In the genomic region with DNA sequence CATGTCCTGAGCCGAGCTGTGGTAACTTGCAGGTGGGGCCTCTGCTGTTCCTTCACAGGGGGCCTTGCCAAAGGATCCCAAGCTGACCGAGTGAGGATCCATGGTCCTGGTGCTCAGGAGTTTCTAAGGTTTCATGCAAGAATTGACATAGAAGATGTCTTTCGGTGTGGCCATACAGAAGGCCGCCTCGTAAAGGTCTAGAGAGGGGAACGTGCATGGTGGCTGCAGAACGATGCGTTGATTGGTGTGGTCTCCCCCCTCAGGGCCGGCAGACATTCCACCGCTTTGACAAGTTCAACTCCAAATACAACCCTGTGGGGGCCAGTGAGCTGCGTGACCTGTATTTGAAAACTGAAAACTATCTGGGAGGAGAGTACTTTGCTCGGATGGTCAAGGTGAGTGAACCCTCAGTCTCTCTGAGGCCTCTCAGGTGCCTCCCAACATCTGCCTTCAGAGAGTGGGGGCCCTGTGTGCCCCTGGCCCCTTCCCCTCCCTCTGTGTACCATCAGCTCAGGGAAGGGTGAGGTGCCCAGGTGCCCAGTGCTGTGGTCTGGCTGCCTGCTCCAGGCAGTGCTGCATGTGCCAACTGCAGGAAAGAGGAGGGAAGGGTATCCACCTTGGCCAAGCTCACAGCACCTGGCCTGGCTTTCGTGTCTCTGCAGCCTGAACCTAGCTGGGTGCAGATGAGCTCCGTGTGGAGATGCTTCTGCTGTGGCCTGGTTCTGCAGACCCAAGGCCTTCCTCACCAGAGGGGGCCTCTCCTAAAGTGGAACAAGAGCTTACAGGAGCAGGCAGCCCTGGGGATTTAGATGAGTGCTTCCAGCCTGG, we compare ENCODE assay signal across 34 cellular contexts. TPM values are rescaled to one million over a fixed set of nuclear protein-coding genes. Genes with fewer than 3 reads are reported as not detected.
DNase-seq lines count a peak whose midpoint lies in the region; ATAC-seq and TF ChIP-seq lines count a peak whose summit lies in the region.
"Had no signal": no experiment of that assay in that cellular context is flagged by ENCODE, and none has a peak within 500 bp of the region (broad histone marks: within the 10 kb centered on the region; RNA-seq: fewer than 3 reads in every experiment).

No MANE protein-coding gene starts in this region.

- no peak for TF ChIP-seq POLR2A in adrenal gland (IDR thresholded peaks at IDR 0.05)

- ATAC-seq in Right ventricle myocardium inferior (no peak), naive B cell (ENCODE audit: low read depth in 2 of 2) (no peak), GM18868 (IDR thresholded peaks at IDR 0.05; ENCODE audit: unreplicated experiment) (no peak), GM19324 (IDR thresholded peaks at IDR 0.05; ENCODE audit: low FRiP score, unreplicated experiment) (no peak)
- ATAC-seq: A549; activated naive CD4-positive, alpha-beta T cell treated with anti-CD3 and anti-CD28 coated beads, Interleukin-2, amount 50 U/mL, for 72 hours; activated T-helper 17 cell treated with anti-CD3 and anti-CD28 coated beads, Interleukin-2, amount 50 U/mL, for 72 hours; PC-3; psoas muscle; stimulated activated naive CD8-positive, alpha-beta T cell treated with anti-CD3 and anti-CD28 coated beads, Interleukin-15, Interleukin-2, amounts not matched to agents 100 U/mL and 50 U/mL, for 24 hours had no signal

- no peak for TF ChIP-seq CTCF in right atrium auricular region (IDR thresholded peaks at IDR 0.05)
- TF ChIP-seq CTCF in adrenal gland (IDR thresholded peaks at IDR 0.05): no peak
- TF ChIP-seq CTCF in type B pancreatic cell (conservative IDR thresholded peaks at IDR 0.05): no peak

- DNase-seq in right atrium auricular region (ENCODE audit: low spot score) (peak; percentile 21), Right ventricle myocardium inferior (ENCODE audit: missing footprints) (no peak), adrenal gland (peak in 4 of 7 donors; percentile 8 to 37 (median 12)), naive B cell (no peak), type B pancreatic cell (ENCODE audit: extremely low spot score, unreplicated experiment) (peak; percentile 56), NCI-H446 treated with DMSO at 0.1 percent for 48 hours (lab: John Stamatoyannopoulos, UW) (no peak)
- DNase-seq: activated CD4-positive, alpha-beta T cell treated with anti-CD3 and anti-CD28 coated beads, Interleukin-2, amount 50 U/mL, for 1 hour; activated CD4-positive, CD25-positive, alpha-beta regulatory T cell; anterior cingulate cortex; BE2C; CD8-positive, alpha-beta memory T cell; immature natural killer cell; mesenchymal stem cell; MV-4-11; NCI-H1436; NCI-H2081; NCI-H2227 treated with DMSO at 0.1 percent for 48 hours; NCI-H69; occipital lobe; PC-3; psoas muscle; SK-N-SH; stimulated activated CD4-positive, alpha-beta T cell treated with anti-CD3 and anti-CD28 coated beads, Interleukin-4, amount 100 ng/mL, for 4 hours; stimulated activated naive CD8-positive, alpha-beta T cell treated with anti-CD3 and anti-CD28 coated beads, Interleukin-15, Interleukin-2, amounts not matched to agents 100 U/mL and 50 U/mL, for 24 hours had no signal

- H3K4me1 ChIP-seq in right atrium auricular region: peaks cover 0 to 14% of the 10 kb centered on the region in 2 donors
- peaks cover 19 to 21% of the 10 kb centered on the region in 2 donors for H3K4me1 ChIP-seq in adrenal gland (replicated peaks in 1 of 2)
- H3K4me1 ChIP-seq: breast epithelium had no signal

- H3K4me3 Mint-ChIP-seq in naive B cell: no peak overlapping the region
- H3K4me3 Mint-ChIP-seq in type B pancreatic cell: no peak overlapping the region
- H3K4me3 Mint-ChIP-seq: activated T-helper 17 cell treated with anti-CD3 and anti-CD28 coated beads, Interleukin-2, amount 50 U/mL, for 72 hours; CD8-positive, alpha-beta memory T cell; immature natural killer cell; T-helper 1 cell treated with Interleukin-12 subunit alpha and Interleukin-12 subunit beta and Interleukin-4 antibody, amounts not matched to agents 30 μg/mL and 1 μg/mL, for 36 hours had no signal

- intact Hi-C loops in Right ventricle myocardium inferior (cut with DNase I) (no loop called here), adrenal gland (cut with DNase I) (no loop called here)

- H3K36me3 Mint-ChIP-seq in naive B cell: peaks cover 31 to 48% of the 10 kb centered on the region in 2 donors
- peaks cover 28% of the 10 kb centered on the region for H3K36me3 Mint-ChIP-seq in type B pancreatic cell

- H3K27ac Mint-ChIP-seq in naive B cell: peak overlapping the region in 4 of 6 donors; percentile 19 to 69 (median 62)
- H3K27ac Mint-ChIP-seq in type B pancreatic cell: no peak overlapping the region
- H3K27ac Mint-ChIP-seq: activated T-helper 17 cell treated with anti-CD3 and anti-CD28 coated beads, Interleukin-2, amount 50 U/mL, for 72 hours; immature natural killer cell; T-helper 1 cell treated with Interleukin-12 subunit alpha and Interleukin-12 subunit beta and Interleukin-4 antibody, amounts not matched to agents 30 μg/mL and 1 μg/mL, for 36 hours had no signal

- no peaks in the 10 kb centered on the region for H3K36me3 ChIP-seq in right atrium auricular region
- peaks cover 0 to 59% of the 10 kb centered on the region in 2 donors for H3K36me3 ChIP-seq in adrenal gland (replicated peaks in 1 of 2)
- H3K36me3 ChIP-seq: BE2C, breast epithelium, thoracic aorta had no signal

- no peaks in the 10 kb centered on the region for H3K27me3 Mint-ChIP-seq in naive B cell
- H3K27me3 Mint-ChIP-seq in type B pancreatic cell: no peaks in the 10 kb centered on the region
- H3K27me3 Mint-ChIP-seq: activated T-helper 17 cell treated with anti-CD3 and anti-CD28 coated beads, Interleukin-2, amount 50 U/mL, for 72 hours; CD8-positive, alpha-beta memory T cell had no signal

- H3K27ac ChIP-seq in right atrium auricular region (no peak overlapping the region), adrenal gland (no peak overlapping the region)
- H3K27ac ChIP-seq: breast epithelium, epithelial cell of prostate, psoas muscle, thoracic aorta, vagina had no signal

- no peaks in the 10 kb centered on the region for H3K27me3 ChIP-seq in right atrium auricular region
- no peaks in the 10 kb centered on the region for H3K27me3 ChIP-seq in adrenal gland
- H3K27me3 ChIP-seq: BE2C, breast epithelium, vagina had no signal

- H3K4me1 Mint-ChIP-seq in naive B cell: peaks cover 18 to 30% (median 27%) of the 10 kb centered on the region in 3 donors
- peaks cover 26% of the 10 kb centered on the region for H3K4me1 Mint-ChIP-seq in type B pancreatic cell (ENCODE audit: unreplicated experiment)

- H3K9me3 ChIP-seq in right atrium auricular region: no peaks in the 10 kb centered on the region
- H3K9me3 ChIP-seq in adrenal gland (replicated peaks in 1 of 3): no peaks in the 10 kb centered on the region
- H3K9me3 ChIP-seq: A549, BE2C, breast epithelium, psoas muscle, SK-N-SH, thoracic aorta, vagina had no signal

- 93 to 96% (median 93%) methylated on average over 12 to 14 of the region's 14 CpGs for WGBS in adrenal gland, 4 donors

- H3K4me3 ChIP-seq in right atrium auricular region: no peak overlapping the region
- no peak overlapping the region for H3K4me3 ChIP-seq in adrenal gland
- H3K4me3 ChIP-seq: A549, breast epithelium, psoas muscle, thoracic aorta, vagina had no signal

- H3K9me3 Mint-ChIP-seq in naive B cell (no peaks in the 10 kb centered on the region), type B pancreatic cell (peaks cover 10% of the 10 kb centered on the region)
- H3K9me3 Mint-ChIP-seq: activated naive CD4-positive, alpha-beta T cell treated with anti-CD3 and anti-CD28 coated beads, Interleukin-2, amount 50 U/mL, for 72 hours; activated T-helper 17 cell treated with anti-CD3 and anti-CD28 coated beads, Interleukin-2, amount 50 U/mL, for 72 hours; CD8-positive, alpha-beta memory T cell; immature natural killer cell; T-helper 1 cell treated with Interleukin-12 subunit alpha and Interleukin-12 subunit beta and Interleukin-4 antibody, amounts not matched to agents 30 μg/mL and 1 μg/mL, for 36 hours had no signal

RNA-seq across cellular contexts. Expression of a gene that starts 39.8 kb away (rescaled TPM):
- total RNA-seq in right atrium auricular region: 1 to 10 TPM; 2.8 to 5.3 TPM
- total RNA-seq in Right ventricle myocardium inferior: 3.5 TPM
- total RNA-seq in adrenal gland: 10 to 100 TPM; 16.9 to 64.1 (median 45.7) TPM
- polyA plus RNA-seq in adrenal gland: 10 to 100 TPM; 16.5 to 26.0 (median 18.7) TPM
- 10 to 100 TPM; 20.2 to 35.5 (median 27.3) TPM for polyA plus RNA-seq in naive B cell (ENCODE audit: low read depth in 6 of 6)
- total RNA-seq in type B pancreatic cell (ENCODE audit: low replicate concordance): 7.0 and 9.0 TPM in 2 replicates

RNA-seq across cellular contexts. Expression of a gene that starts 46.1 kb away (rescaled TPM):
- 10 to 100 TPM; 22.9 to 29.8 TPM for total RNA-seq in right atrium auricular region
- total RNA-seq in Right ventricle myocardium inferior: 37.9 TPM
- 100 to 1,000 TPM in 1 of 8 donors, 10 to 100 TPM in 7; 42.8 to 109 (median 59.5) TPM for total RNA-seq in adrenal gland
- polyA plus RNA-seq in adrenal gland: 10 to 100 TPM; 10.3 to 63.5 (median 16.2) TPM
- polyA plus RNA-seq in naive B cell (ENCODE audit: low read depth in 6 of 6): 100 to 1,000 TPM; 101 to 187 (median 132) TPM
- total RNA-seq in type B pancreatic cell (ENCODE audit: low replicate concordance): 43.2 and 86.4 TPM in 2 replicates

Comparison
In these comparisons a context has a peak if more than half of its experiments do, and no peak if none do; other contexts are left out.
1. DNase-seq: peak in right atrium auricular region (single experiment), adrenal gland (4 of 7) and type B pancreatic cell (single experiment); none in Right ventricle myocardium inferior (single experiment), naive B cell (single experiment) and NCI-H446 treated with DMSO at 0.1 percent for 48 hours (single experiment).